8 cellular contexts compared by ENCODE assay signal in the genomic region with DNA sequence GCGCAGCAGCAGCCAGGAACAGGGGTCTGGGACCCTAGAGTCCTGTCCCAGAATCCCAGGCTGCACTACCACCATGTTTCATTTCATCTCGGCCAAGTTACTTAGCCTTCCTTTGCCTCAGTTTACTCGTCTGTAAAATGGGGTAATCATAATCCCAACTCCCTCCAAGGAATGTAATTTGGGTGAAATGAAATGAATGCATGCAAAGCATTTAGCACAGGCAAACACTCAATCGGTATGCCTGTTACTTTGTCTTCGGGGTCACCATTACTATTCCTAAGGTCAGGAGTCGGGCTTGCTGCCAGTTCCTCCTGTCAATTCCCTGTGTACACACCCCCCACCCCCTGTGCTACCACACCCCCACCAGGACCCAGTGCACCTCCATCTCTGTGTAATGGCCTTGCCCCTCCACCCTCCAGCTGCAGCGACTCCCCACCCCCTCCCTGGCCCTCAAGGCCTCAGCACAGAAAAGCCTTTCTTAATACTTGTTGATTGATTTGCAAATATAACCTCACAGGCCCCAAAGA. TPM values are rescaled to one million over a fixed set of nuclear protein-coding genes. Genes with fewer than 3 reads are reported as not detected.
DNase-seq lines count a peak whose midpoint lies in the region; TF ChIP-seq lines count a peak whose summit lies in the region.
"Had no signal": no experiment of that assay in that cellular context is flagged by ENCODE, and none has a peak within 500 bp of the region (broad histone marks: within the 10 kb centered on the region; RNA-seq: fewer than 3 reads in every experiment).

No MANE protein-coding gene starts in this region.

- H3K36me3 ChIP-seq in ascending aorta (no peaks in the 10 kb centered on the region), testis (ENCODE audit: low read depth, missing control alignments) (no peaks in the 10 kb centered on the region)

- WGBS in testis, 2 donors: 47 to 50% methylated on average over 7 of the region's 7 CpGs

- H3K9me3 ChIP-seq in ascending aorta (no peaks in the 10 kb centered on the region), testis (no peaks in the 10 kb centered on the region)

- H3K4me3 ChIP-seq in ascending aorta (peak overlapping the region; percentile 75 to 82), testis (no peak overlapping the region)

- TF ChIP-seq POLR2A in testis (IDR thresholded peaks at IDR 0.05): no peak

- H3K4me1 ChIP-seq in ascending aorta (peaks cover 19 to 60% of the 10 kb centered on the region in 2 donors), testis (peaks cover 78% of the 10 kb centered on the region)

- DNase-seq in HuH-7 (ENCODE audit: low spot score) (peak; percentile 50), ascending aorta (ENCODE audit: low spot score in 2 of 2) (no peak), left kidney (ENCODE audit: low read depth, low spot score) (peak; percentile 27), testis (peak; percentile 36), SK-N-DZ (ENCODE audit: low spot score) (no peak)
- DNase-seq in activated naive CD4-positive, alpha-beta T cell treated with Interleukin-2 at 50 U/mL for 16 hours: no peak
- DNase-seq in activated CD4-positive, alpha-beta T cell treated with anti-CD3 and anti-CD28 coated beads for 4 hours: no peak
- DNase-seq: NCI-H446 had no signal

- H3K27me3 ChIP-seq in ascending aorta (no peaks in the 10 kb centered on the region), testis (no peaks in the 10 kb centered on the region)

- intact Hi-C loops in ascending aorta (cut with DNase I) (loop anchor here (5.0 kb wide), 8 partner anchors 43 to 237 kb away; no protein-coding TSS in a partner anchor), testis (cut with DNase I; ENCODE audit: low total_unique reads) (no loop called here)

- peak overlapping the region; percentile 84 to 89 for H3K27ac ChIP-seq in ascending aorta
- H3K27ac ChIP-seq in testis: no peak overlapping the region

- TF ChIP-seq CTCF in ascending aorta (IDR thresholded peaks at IDR 0.05) (no peak), testis (IDR thresholded peaks at IDR 0.05) (no peak)

RNA-seq across cellular contexts. Expression of a gene that starts 1.7 kb away (rescaled TPM):
- total RNA-seq in ascending aorta (89.8 TPM), testis (10 to 100 TPM; 60.0 to 93.5 TPM)
- polyA plus RNA-seq in testis (ENCODE audit: insufficient read depth, low read depth, low replicate concordance): 28.5 TPM
- 14.4 and 16.0 TPM in 2 replicates for polyA plus RNA-seq in SK-N-DZ (2014; cell fraction: cytosol; rRNA removed)
- 12.0 and 12.8 TPM in 2 replicates for polyA plus RNA-seq in SK-N-DZ (2014; cell fraction: nucleus; rRNA removed)

Comparison
In these comparisons a context has a peak if more than half of its experiments do, and no peak if none do; other contexts are left out.
1. DNase-seq: peak in HuH-7 (single experiment), left kidney (single experiment) and testis (single experiment); none in ascending aorta (0 of 2), activated naive CD4-positive, alpha-beta T cell treated with Interleukin-2 at 50 U/mL for 16 hours (single experiment), SK-N-DZ (single experiment) and activated CD4-positive, alpha-beta T cell treated with anti-CD3 and anti-CD28 coated beads for 4 hours (0 of 2).
2. H3K27ac ChIP-seq: peak in ascending aorta (2 of 2); none in testis (0 of 2).
3. H3K4me3 ChIP-seq: peak in ascending aorta (2 of 2); none in testis (0 of 2).